7 cellular contexts compared by ENCODE assay signal in the genomic region with DNA sequence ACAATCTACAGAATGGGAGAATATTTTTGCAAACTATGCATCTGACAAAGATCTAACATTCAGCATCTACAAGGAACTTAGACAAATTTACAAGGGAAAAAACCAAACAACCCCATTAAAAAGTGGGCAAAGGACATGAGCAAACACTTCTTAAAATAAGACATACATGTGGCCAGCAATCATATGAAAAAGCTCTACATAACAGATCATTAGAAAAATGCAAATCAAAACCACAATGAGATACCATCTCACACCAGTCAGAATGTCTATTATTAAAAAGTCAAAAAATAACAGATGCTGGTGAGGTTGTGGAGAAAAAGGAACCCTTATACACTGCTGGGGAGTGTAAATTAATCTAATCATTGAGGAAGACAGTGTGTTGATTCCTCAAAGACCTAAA. TPM values are rescaled to one million over a fixed set of nuclear protein-coding genes. Genes with fewer than 3 reads are reported as not detected.
"Had no signal": no experiment of that assay in that cellular context is flagged by ENCODE, and none has a peak within 500 bp of the region (broad histone marks: within the 10 kb centered on the region; RNA-seq: fewer than 3 reads in every experiment).

No MANE protein-coding gene starts in this region.

RNA-seq across cellular contexts. Expression of gene RASSF6, which starts 23.1 kb away (rescaled TPM):
- total RNA-seq: activated naive CD4-positive, alpha-beta T cell treated with anti-CD3 and anti-CD28 coated beads, Interleukin-2, amount 50 U/mL, for 72 hours; cardiac muscle cell; dermis microvascular lymphatic vessel endothelial cell; endothelial cell of umbilical vein; fibroblast of villous mesenchyme; glomerular endothelial cell had no signal
- polyA plus RNA-seq: cardiac muscle cell, endothelial cell of umbilical vein, heart right ventricle had no signal
